In the genomic region with DNA sequence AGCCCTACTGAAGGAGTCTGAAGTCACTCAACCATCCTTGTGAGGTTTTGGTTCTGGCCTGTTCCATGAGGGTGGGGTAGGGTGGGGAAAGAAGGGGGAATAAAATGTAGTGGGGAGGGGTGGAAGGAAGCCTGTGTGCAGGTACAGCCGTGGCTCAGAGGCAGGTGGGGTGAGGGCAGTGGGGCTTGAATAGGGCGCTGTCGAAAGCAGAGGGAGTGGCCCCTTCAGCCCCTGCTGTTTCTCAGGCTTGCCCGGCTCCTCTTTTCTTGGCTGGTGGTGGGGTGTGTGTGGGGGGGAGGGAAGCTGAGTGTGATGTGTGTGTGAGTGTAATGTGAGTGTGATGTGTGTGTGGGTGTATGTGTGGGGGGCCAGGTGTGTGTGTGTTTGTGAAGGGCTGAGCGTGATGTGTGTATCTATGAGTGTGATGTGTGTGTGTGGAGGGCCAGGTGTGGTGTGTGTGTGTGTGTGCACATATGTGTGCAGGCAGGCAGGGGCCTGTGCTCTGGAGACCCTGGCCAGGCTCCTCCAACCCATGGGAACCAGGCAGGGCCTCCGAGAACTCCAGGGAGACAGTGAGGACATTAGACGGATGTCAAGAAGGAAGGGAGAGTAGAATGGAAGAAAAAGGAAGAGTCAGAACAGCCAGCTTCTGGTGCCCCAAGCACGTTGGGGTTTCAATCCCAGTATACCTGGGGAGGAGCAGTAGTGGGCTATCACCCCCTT, we compare ENCODE assay signal across 1 cellular context.
TF ChIP-seq lines count a peak whose summit lies in the region.

No MANE protein-coding gene starts in this region.

TF ChIP-seq in WTC11, 78 proteins besides CTCF, POLR2A, EP300 and RAD21 (continued from another document):
- TF ChIP-seq, protein P1, sequence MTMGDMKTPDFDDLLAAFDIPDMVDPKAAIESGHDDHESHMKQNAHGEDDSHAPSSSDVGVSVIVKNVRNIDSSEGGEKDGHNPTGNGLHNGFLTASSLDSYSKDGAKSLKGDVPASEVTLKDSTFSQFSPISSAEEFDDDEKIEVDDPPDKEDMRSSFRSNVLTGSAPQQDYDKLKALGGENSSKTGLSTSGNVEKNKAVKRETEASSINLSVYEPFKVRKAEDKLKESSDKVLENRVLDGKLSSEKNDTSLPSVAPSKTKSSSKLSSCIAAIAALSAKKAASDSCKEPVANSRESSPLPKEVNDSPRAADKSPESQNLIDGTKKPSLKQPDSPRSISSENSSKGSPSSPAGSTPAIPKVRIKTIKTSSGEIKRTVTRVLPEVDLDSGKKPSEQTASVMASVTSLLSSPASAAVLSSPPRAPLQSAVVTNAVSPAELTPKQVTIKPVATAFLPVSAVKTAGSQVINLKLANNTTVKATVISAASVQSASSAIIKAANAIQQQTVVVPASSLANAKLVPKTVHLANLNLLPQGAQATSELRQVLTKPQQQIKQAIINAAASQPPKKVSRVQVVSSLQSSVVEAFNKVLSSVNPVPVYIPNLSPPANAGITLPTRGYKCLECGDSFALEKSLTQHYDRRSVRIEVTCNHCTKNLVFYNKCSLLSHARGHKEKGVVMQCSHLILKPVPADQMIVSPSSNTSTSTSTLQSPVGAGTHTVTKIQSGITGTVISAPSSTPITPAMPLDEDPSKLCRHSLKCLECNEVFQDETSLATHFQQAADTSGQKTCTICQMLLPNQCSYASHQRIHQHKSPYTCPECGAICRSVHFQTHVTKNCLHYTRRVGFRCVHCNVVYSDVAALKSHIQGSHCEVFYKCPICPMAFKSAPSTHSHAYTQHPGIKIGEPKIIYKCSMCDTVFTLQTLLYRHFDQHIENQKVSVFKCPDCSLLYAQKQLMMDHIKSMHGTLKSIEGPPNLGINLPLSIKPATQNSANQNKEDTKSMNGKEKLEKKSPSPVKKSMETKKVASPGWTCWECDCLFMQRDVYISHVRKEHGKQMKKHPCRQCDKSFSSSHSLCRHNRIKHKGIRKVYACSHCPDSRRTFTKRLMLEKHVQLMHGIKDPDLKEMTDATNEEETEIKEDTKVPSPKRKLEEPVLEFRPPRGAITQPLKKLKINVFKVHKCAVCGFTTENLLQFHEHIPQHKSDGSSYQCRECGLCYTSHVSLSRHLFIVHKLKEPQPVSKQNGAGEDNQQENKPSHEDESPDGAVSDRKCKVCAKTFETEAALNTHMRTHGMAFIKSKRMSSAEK (CRISPR knock-in tag; IDR thresholded peaks at IDR 0.05; ENCODE audit: borderline replicate concordance), result no peak
- TF ChIP-seq KAT7 (CRISPR knock-in tag; IDR thresholded peaks at IDR 0.05; ENCODE audit: borderline replicate concordance), result no peak
- TF ChIP-seq, protein P2, sequence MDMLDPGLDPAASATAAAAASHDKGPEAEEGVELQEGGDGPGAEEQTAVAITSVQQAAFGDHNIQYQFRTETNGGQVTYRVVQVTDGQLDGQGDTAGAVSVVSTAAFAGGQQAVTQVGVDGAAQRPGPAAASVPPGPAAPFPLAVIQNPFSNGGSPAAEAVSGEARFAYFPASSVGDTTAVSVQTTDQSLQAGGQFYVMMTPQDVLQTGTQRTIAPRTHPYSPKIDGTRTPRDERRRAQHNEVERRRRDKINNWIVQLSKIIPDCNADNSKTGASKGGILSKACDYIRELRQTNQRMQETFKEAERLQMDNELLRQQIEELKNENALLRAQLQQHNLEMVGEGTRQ (CRISPR knock-in tag; IDR thresholded peaks at IDR 0.05), result no peak
- no peak for TF ChIP-seq HMGA2 (CRISPR knock-in tag; IDR thresholded peaks at IDR 0.05)
- no peak for TF ChIP-seq CREM (CRISPR knock-in tag; IDR thresholded peaks at IDR 0.05)
- no peak for TF ChIP-seq JAZF1 (CRISPR knock-in tag; IDR thresholded peaks at IDR 0.05)
- TF ChIP-seq ZNF423 (CRISPR knock-in tag; IDR thresholded peaks at IDR 0.05), result no peak
- TF ChIP-seq, protein P3, sequence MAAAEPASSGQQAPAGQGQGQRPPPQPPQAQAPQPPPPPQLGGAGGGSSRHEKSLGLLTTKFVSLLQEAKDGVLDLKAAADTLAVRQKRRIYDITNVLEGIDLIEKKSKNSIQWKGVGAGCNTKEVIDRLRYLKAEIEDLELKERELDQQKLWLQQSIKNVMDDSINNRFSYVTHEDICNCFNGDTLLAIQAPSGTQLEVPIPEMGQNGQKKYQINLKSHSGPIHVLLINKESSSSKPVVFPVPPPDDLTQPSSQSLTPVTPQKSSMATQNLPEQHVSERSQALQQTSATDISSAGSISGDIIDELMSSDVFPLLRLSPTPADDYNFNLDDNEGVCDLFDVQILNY (CRISPR knock-in tag; IDR thresholded peaks at IDR 0.05), result no peak
- TF ChIP-seq, protein P4, sequence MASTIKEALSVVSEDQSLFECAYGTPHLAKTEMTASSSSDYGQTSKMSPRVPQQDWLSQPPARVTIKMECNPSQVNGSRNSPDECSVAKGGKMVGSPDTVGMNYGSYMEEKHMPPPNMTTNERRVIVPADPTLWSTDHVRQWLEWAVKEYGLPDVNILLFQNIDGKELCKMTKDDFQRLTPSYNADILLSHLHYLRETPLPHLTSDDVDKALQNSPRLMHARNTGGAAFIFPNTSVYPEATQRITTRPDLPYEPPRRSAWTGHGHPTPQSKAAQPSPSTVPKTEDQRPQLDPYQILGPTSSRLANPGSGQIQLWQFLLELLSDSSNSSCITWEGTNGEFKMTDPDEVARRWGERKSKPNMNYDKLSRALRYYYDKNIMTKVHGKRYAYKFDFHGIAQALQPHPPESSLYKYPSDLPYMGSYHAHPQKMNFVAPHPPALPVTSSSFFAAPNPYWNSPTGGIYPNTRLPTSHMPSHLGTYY (CRISPR knock-in tag; IDR thresholded peaks at IDR 0.05), result no peak
- TF ChIP-seq, protein P5, sequence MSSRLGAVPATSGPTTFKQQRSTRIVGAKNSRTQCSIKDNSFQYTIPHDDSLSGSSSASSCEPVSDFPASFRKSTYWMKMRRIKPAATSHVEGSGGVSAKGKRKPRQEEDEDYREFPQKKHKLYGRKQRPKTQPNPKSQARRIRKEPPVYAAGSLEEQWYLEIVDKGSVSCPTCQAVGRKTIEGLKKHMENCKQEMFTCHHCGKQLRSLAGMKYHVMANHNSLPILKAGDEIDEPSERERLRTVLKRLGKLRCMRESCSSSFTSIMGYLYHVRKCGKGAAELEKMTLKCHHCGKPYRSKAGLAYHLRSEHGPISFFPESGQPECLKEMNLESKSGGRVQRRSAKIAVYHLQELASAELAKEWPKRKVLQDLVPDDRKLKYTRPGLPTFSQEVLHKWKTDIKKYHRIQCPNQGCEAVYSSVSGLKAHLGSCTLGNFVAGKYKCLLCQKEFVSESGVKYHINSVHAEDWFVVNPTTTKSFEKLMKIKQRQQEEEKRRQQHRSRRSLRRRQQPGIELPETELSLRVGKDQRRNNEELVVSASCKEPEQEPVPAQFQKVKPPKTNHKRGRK (CRISPR knock-in tag; IDR thresholded peaks at IDR 0.05; ENCODE audit: borderline replicate concordance), result no peak
